ENCODE assay signal across 2 cellular contexts in the genomic region with DNA sequence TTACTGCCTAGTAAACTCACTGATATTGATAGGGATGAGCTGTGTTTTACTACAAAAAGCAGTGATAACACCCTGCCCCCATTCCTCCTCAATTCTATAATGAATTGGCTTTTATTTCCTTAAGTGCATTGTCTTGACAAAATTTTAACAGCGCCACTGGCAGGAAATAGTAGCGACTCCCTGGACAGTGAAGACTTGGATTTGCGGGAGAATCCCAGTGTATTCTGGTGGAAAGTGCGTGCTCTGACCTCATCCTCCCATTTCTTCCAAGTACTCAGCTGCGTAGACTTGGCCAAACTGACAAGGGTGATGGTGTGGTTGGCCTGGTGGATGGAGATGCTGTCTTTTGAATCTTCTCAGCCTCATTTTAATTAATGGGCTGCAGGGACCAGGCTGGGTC.
TF ChIP-seq lines count a peak whose summit lies in the region.

No MANE protein-coding gene starts in this region.

TF ChIP-seq in GM23338, 12 proteins besides CTCF, POLR2A, EP300 and RAD21 (continues in another document):
- no peak for TF ChIP-seq POLR2AphosphoS5 (IDR thresholded peaks at IDR 0.05; ENCODE audit: low read depth)
- no peak for TF ChIP-seq CREB1 (CRISPR knock-in tag; IDR thresholded peaks at IDR 0.05; ENCODE audit: low read depth)
- TF ChIP-seq ZNF331 (CRISPR knock-in tag; IDR thresholded peaks at IDR 0.05; ENCODE audit: low read depth) = no peak
- TF ChIP-seq EZH2phosphoT487 (IDR thresholded peaks at IDR 0.05; ENCODE audit: unreplicated experiment) = no peak
- no peak for TF ChIP-seq JUNB (IDR thresholded peaks at IDR 0.05; ENCODE audit: unreplicated experiment)
- TF ChIP-seq, protein P1, sequence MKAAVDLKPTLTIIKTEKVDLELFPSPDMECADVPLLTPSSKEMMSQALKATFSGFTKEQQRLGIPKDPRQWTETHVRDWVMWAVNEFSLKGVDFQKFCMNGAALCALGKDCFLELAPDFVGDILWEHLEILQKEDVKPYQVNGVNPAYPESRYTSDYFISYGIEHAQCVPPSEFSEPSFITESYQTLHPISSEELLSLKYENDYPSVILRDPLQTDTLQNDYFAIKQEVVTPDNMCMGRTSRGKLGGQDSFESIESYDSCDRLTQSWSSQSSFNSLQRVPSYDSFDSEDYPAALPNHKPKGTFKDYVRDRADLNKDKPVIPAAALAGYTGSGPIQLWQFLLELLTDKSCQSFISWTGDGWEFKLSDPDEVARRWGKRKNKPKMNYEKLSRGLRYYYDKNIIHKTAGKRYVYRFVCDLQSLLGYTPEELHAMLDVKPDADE (IDR thresholded peaks at IDR 0.05) = no peak
- no peak for TF ChIP-seq NANOG (IDR thresholded peaks at IDR 0.05; ENCODE audit: borderline replicate concordance)
- TF ChIP-seq EZH2 (IDR thresholded peaks at IDR 0.05; ENCODE audit: low read depth, unreplicated experiment) = no peak
- no peak for TF ChIP-seq STAT1 (IDR thresholded peaks at IDR 0.05; ENCODE audit: unreplicated experiment)
- TF ChIP-seq, protein P2, sequence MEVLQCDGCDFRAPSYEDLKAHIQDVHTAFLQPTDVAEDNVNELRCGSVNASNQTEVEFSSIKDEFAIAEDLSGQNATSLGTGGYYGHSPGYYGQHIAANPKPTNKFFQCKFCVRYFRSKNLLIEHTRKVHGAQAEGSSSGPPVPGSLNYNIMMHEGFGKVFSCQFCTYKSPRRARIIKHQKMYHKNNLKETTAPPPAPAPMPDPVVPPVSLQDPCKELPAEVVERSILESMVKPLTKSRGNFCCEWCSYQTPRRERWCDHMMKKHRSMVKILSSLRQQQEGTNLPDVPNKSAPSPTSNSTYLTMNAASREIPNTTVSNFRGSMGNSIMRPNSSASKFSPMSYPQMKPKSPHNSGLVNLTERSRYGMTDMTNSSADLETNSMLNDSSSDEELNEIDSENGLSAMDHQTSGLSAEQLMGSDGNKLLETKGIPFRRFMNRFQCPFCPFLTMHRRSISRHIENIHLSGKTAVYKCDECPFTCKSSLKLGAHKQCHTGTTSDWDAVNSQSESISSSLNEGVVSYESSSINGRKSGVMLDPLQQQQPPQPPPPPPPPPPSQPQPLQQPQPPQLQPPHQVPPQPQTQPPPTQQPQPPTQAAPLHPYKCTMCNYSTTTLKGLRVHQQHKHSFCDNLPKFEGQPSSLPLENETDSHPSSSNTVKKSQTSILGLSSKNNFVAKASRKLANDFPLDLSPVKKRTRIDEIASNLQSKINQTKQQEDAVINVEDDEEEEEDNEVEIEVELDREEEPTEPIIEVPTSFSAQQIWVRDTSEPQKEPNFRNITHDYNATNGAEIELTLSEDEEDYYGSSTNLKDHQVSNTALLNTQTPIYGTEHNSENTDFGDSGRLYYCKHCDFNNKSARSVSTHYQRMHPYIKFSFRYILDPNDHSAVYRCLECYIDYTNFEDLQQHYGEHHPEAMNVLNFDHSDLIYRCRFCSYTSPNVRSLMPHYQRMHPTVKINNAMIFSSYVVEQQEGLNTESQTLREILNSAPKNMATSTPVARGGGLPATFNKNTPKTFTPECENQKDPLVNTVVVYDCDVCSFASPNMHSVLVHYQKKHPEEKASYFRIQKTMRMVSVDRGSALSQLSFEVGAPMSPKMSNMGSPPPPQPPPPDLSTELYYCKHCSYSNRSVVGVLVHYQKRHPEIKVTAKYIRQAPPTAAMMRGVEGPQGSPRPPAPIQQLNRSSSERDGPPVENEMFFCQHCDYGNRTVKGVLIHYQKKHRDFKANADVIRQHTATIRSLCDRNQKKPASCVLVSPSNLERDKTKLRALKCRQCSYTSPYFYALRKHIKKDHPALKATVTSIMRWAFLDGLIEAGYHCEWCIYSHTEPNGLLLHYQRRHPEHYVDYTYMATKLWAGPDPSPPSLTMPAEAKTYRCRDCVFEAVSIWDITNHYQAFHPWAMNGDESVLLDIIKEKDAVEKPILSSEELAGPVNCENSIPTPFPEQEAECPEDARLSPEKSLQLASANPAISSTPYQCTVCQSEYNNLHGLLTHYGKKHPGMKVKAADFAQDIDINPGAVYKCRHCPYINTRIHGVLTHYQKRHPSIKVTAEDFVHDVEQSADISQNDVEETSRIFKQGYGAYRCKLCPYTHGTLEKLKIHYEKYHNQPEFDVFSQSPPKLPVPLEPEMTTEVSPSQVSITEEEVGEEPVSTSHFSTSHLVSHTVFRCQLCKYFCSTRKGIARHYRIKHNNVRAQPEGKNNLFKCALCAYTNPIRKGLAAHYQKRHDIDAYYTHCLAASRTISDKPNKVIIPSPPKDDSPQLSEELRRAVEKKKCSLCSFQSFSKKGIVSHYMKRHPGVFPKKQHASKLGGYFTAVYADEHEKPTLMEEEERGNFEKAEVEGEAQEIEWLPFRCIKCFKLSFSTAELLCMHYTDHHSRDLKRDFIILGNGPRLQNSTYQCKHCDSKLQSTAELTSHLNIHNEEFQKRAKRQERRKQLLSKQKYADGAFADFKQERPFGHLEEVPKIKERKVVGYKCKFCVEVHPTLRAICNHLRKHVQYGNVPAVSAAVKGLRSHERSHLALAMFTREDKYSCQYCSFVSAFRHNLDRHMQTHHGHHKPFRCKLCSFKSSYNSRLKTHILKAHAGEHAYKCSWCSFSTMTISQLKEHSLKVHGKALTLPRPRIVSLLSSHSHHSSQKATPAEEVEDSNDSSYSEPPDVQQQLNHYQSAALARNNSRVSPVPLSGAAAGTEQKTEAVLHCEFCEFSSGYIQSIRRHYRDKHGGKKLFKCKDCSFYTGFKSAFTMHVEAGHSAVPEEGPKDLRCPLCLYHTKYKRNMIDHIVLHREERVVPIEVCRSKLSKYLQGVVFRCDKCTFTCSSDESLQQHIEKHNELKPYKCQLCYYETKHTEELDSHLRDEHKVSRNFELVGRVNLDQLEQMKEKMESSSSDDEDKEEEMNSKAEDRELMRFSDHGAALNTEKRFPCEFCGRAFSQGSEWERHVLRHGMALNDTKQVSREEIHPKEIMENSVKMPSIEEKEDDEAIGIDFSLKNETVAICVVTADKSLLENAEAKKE (CRISPR knock-in tag; IDR thresholded peaks at IDR 0.05) = no peak
- no peak for TF ChIP-seq ZNF114 (CRISPR knock-in tag; IDR thresholded peaks at IDR 0.05)

TF ChIP-seq in HepG2, 621 proteins besides CTCF, POLR2A, EP300 and RAD21:
- TF ChIP-seq CAMTA2 (CRISPR knock-in tag; IDR thresholded peaks at IDR 0.05; ENCODE audit: borderline replicate concordance) = 0 out of 2 replicates have a peak, but pooled peaks have one; percentile 17
- TF ChIP-seq, protein P3, sequence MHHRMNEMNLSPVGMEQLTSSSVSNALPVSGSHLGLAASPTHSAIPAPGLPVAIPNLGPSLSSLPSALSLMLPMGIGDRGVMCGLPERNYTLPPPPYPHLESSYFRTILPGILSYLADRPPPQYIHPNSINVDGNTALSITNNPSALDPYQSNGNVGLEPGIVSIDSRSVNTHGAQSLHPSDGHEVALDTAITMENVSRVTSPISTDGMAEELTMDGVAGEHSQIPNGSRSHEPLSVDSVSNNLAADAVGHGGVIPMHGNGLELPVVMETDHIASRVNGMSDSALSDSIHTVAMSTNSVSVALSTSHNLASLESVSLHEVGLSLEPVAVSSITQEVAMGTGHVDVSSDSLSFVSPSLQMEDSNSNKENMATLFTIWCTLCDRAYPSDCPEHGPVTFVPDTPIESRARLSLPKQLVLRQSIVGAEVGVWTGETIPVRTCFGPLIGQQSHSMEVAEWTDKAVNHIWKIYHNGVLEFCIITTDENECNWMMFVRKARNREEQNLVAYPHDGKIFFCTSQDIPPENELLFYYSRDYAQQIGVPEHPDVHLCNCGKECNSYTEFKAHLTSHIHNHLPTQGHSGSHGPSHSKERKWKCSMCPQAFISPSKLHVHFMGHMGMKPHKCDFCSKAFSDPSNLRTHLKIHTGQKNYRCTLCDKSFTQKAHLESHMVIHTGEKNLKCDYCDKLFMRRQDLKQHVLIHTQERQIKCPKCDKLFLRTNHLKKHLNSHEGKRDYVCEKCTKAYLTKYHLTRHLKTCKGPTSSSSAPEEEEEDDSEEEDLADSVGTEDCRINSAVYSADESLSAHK (CRISPR knock-in tag; IDR thresholded peaks at IDR 0.05; ENCODE audit: borderline replicate concordance) = no peak
- TF ChIP-seq ZNF563 (CRISPR knock-in tag; IDR thresholded peaks at IDR 0.05) = no peak
- TF ChIP-seq ASH2L (IDR thresholded peaks at IDR 0.05; ENCODE audit: insufficient read length, low read depth, low read length) = peak; percentile 42
- no peak for TF ChIP-seq KAT8 (CRISPR knock-in tag; IDR thresholded peaks at IDR 0.05)
- TF ChIP-seq ZIK1 (CRISPR knock-in tag; IDR thresholded peaks at IDR 0.05; ENCODE audit: borderline replicate concordance, low read depth) = no peak
- no peak for TF ChIP-seq ZNF747 (CRISPR knock-in tag; IDR thresholded peaks at IDR 0.05; ENCODE audit: borderline replicate concordance)
